28 cellular contexts compared by ENCODE assay signal in the genomic region with DNA sequence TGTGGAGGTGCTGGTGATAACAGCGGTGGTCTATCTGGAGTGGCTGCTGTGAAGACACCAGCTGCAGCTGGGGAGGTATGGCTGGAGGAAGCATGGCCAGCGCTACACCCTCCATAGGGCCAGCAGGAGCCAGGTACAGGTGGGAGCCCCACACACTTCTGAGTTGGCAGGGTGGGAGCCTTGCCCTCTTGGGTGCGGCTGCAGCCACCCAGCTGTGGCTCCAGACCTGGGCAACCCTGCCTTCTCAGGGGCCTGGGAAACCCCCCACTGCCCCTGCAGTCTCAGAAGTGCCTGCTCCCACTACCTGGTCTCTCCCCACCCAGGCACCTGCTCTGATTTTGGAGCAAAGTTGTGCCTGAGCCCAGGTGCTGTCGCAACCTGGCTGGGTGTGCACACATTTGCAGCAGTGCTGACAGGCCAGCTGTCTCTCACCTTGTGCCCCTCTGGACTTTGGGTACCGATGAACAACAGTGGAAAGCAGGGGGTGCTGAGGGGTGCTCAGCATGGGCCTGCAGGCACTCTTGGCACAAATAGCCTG.
"Had no signal": no experiment of that assay in that cellular context is flagged by ENCODE, and none has a peak within 500 bp of the region (broad histone marks: within the 10 kb centered on the region; RNA-seq: fewer than 3 reads in every experiment).

No MANE protein-coding gene starts in this region.

- ATAC-seq: heart right ventricle; left colon; left ventricle myocardium superior; psoas muscle; right cardiac atrium; stimulated activated naive B cell treated with anti-CD40 and anti-IgM and Interleukin-4, amounts not matched to agents 10 μg/mL and 1 μg/mL and 100 μg/mL, for 72 hours had no signal

- H3K27ac ChIP-seq: colonic mucosa, esophagus squamous epithelium, heart right ventricle, ovary, psoas muscle, sigmoid colon, stomach, thyroid gland had no signal

- H3K27ac Mint-ChIP-seq: dendritic cell treated with granulocyte-macrophage colony-stimulating factor and Interleukin-4, amounts not matched to agents 40 ng/mL and 50 ng/mL, for 4 days; memory B cell; mesothelial cell of epicardium; naive B cell; nephron progenitor cell; stimulated activated naive B cell treated with anti-CD40 and anti-IgM and Interleukin-4, amounts not matched to agents 10 μg/mL and 1 μg/mL and 100 μg/mL, for 72 hours had no signal

- H3K9me3 Mint-ChIP-seq: central memory CD8-positive, alpha-beta T cell; dendritic cell treated with granulocyte-macrophage colony-stimulating factor and Interleukin-4, amounts not matched to agents 40 ng/mL and 50 ng/mL, for 4 days; memory B cell; stimulated activated naive B cell treated with anti-CD40 and anti-IgM and Interleukin-4, amounts not matched to agents 10 μg/mL and 1 μg/mL and 100 μg/mL, for 72 hours had no signal

- H3K36me3 ChIP-seq: colonic mucosa, ovary, sigmoid colon, thyroid gland had no signal

- H3K9me3 ChIP-seq: colonic mucosa, mucosa of descending colon, ovary, psoas muscle, sigmoid colon, stomach, thyroid gland had no signal

- DNase-seq: colonic mucosa; effector memory CD4-positive, alpha-beta T cell; esophagus squamous epithelium; foreskin melanocyte; glutamatergic neuron; heart right ventricle; hippocampal formation; kidney glomerular epithelial cell; left colon; left ventricle myocardium superior; naive B cell; nephron progenitor cell; occipital lobe; ovary; sigmoid colon; stimulated activated CD4-positive, alpha-beta T cell treated with anti-CD3 and anti-CD28 coated beads, Interleukin-4, amount 100 ng/mL, for 4 hours; stimulated activated naive B cell treated with anti-CD40 and anti-IgM and Interleukin-4, amounts not matched to agents 10 μg/mL and 1 μg/mL and 100 μg/mL, for 72 hours; stomach; thyroid gland; trophoblast cell had no signal

- H3K4me1 Mint-ChIP-seq: memory B cell, nephron progenitor cell had no signal

- H3K4me1 ChIP-seq: colonic mucosa, thyroid gland had no signal

- H3K4me3 Mint-ChIP-seq: dendritic cell treated with granulocyte-macrophage colony-stimulating factor and Interleukin-4, amounts not matched to agents 40 ng/mL and 50 ng/mL, for 4 days; memory B cell; mesothelial cell of epicardium; nephron progenitor cell; stimulated activated naive B cell treated with anti-CD40 and anti-IgM and Interleukin-4, amounts not matched to agents 10 μg/mL and 1 μg/mL and 100 μg/mL, for 72 hours had no signal

- H3K4me3 ChIP-seq: colonic mucosa, esophagus squamous epithelium, heart right ventricle, lung, mucosa of descending colon, ovary, psoas muscle, sigmoid colon, stomach, thyroid gland had no signal

- H3K27me3 Mint-ChIP-seq: central memory CD8-positive, alpha-beta T cell; dendritic cell treated with granulocyte-macrophage colony-stimulating factor and Interleukin-4, amounts not matched to agents 40 ng/mL and 50 ng/mL, for 4 days; memory B cell; naive B cell; stimulated activated naive B cell treated with anti-CD40 and anti-IgM and Interleukin-4, amounts not matched to agents 10 μg/mL and 1 μg/mL and 100 μg/mL, for 72 hours had no signal

- H3K36me3 Mint-ChIP-seq: memory B cell, naive B cell had no signal

- H3K27me3 ChIP-seq: colonic mucosa, esophagus squamous epithelium, heart right ventricle, ovary, sigmoid colon, stomach, thyroid gland had no signal
